Comparison of ENCODE assay signal across 34 cellular contexts in genomic region chr21:32585970-32586369, GRCh38.
"Had no signal": no experiment of that assay in that cellular context is flagged by ENCODE, and none has a peak within 500 bp of the region (broad histone marks: within the 10 kb centered on the region; RNA-seq: fewer than 3 reads in every experiment).

No MANE protein-coding gene starts in this region.

- H3K27me3 ChIP-seq: adrenal gland, ascending aorta, body of pancreas, breast epithelium, cardiac muscle cell had no signal

- H3K4me1 ChIP-seq: adrenal gland, ascending aorta, body of pancreas, breast epithelium had no signal

- FAIRE-seq: astrocyte, bronchial epithelial cell had no signal

- DNase-seq: activated effector memory CD4-positive, alpha-beta T cell treated with anti-CD3 and anti-CD28 coated beads, Interleukin-2, amount 50 U/mL, for 16 hours; activated effector memory CD4-positive, alpha-beta T cell treated with Interleukin-2 at 50 U/mL for 16 hours; activated gamma-delta T cell; activated gamma-delta T cell treated with Interleukin-2 at 50 U/mL for 16 hours; activated naive CD4-positive, alpha-beta T cell; activated naive CD4-positive, alpha-beta T cell treated with anti-CD3 and anti-CD28 coated beads for 36 hours; activated naive CD4-positive, alpha-beta T cell treated with anti-CD3 and anti-CD28 coated beads, Interleukin-2, amount 10 ng/mL, durations not matched to agents 7 days and 5 days; activated naive CD4-positive, alpha-beta T cell treated with anti-CD3 and anti-CD28 coated beads, Interleukin-2, amount 50 U/mL, for 16 hours; activated naive CD4-positive, alpha-beta T cell treated with Interleukin-2 at 50 U/mL for 16 hours; activated naive CD8-positive, alpha-beta T cell treated with anti-CD3 and anti-CD28 coated beads for 36 hours; activated naive CD8-positive, alpha-beta T cell treated with anti-CD3 and anti-CD28 coated beads, Interleukin-2, amount 10 ng/mL, durations not matched to agents 7 days and 5 days; activated naive CD8-positive, alpha-beta T cell treated with anti-CD3 and anti-CD28 coated beads, Interleukin-2, amount 50 U/mL, for 24 hours; activated T-cell treated with anti-CD3 and anti-CD28 coated beads, Interleukin-2, amount 50 U/mL, for 1 hour; activated T-cell treated with anti-CD3 and anti-CD28 coated beads, Interleukin-2, amount 50 U/mL, for 24 hours; activated T-cell treated with anti-CD3 and anti-CD28 coated beads, Interleukin-2, amount 50 U/mL, for 4 hours; activated T-cell treated with anti-CD3 and anti-CD28 coated beads, Interleukin-2, amount 50 U/mL, for 48 hours; activated T-cell treated with anti-CD3 and anti-CD28 coated beads, Interleukin-2, amount 50 U/mL, for 72 hours; adrenal gland; amniotic stem cell; amygdala; anterior cingulate cortex; aorta; body of pancreas; brain microvascular endothelial cell; caudate nucleus; central memory CD4-positive, alpha-beta T cell; cerebellar nuclear complex had no signal

- H3K9me3 ChIP-seq: adrenal gland, ascending aorta, body of pancreas, breast epithelium had no signal

- H3K4me3 ChIP-seq: adrenal gland, ascending aorta, body of pancreas, breast epithelium, cardiac muscle cell had no signal

- ATAC-seq: activated naive CD4-positive, alpha-beta T cell treated with anti-CD3 and anti-CD28 coated beads, Interleukin-2, amount 50 U/mL, for 72 hours; activated naive CD8-positive, alpha-beta T cell treated with anti-CD3 and anti-CD28 coated beads, Interleukin-2, amount 50 U/mL, for 24 hours; activated T-cell treated with anti-CD3 and anti-CD28 coated beads, Interleukin-2, amount 50 U/mL, for 4 hours; activated T-cell treated with anti-CD3 and anti-CD28 coated beads, Interleukin-2, amount 50 U/mL, for 72 hours; activated T-helper 17 cell treated with anti-CD3 and anti-CD28 coated beads, Interleukin-2, amount 50 U/mL, for 72 hours; body of pancreas had no signal

- H3K27ac ChIP-seq: adrenal gland, ascending aorta, body of pancreas, brain microvascular endothelial cell, breast epithelium, cardiac muscle cell had no signal

- H3K36me3 ChIP-seq: adrenal gland, brain microvascular endothelial cell, breast epithelium, cardiac muscle cell had no signal
